ENCODE assay signal across 18 cellular contexts in genomic region chr2:182360663-182361260, GRCh38.
DNase-seq lines count a peak whose midpoint lies in the region; ATAC-seq, FAIRE-seq and TF ChIP-seq lines count a peak whose summit lies in the region.
"Had no signal": no experiment of that assay in that cellular context is flagged by ENCODE, and none has a peak within 500 bp of the region (broad histone marks: within the 10 kb centered on the region; RNA-seq: fewer than 3 reads in every experiment).

No MANE protein-coding gene starts in this region.

- FAIRE-seq in GM12892 (lab: Jason Lieb, UNC) = no peak
- FAIRE-seq: G401.6, GM12878, GM18507 had no signal

- no peak for TF ChIP-seq POLR2A in heart left ventricle (IDR thresholded peaks at IDR 0.05)
- no peak for TF ChIP-seq POLR2A in esophagus muscularis mucosa (IDR thresholded peaks at IDR 0.05; ENCODE audit: low read depth)
- TF ChIP-seq POLR2A in uterus (IDR thresholded peaks at IDR 0.05) = no peak
- TF ChIP-seq POLR2A in GM12892 (IDR thresholded peaks at IDR 0.05; ENCODE audit: low read depth, low read length) = no peak

- DNase-seq in heart left ventricle (no peak), left cardiac atrium (no peak), esophagus muscularis mucosa (ENCODE audit: extremely low spot score) (no peak), uterus (no peak), GM12892 (ENCODE audit: insufficient read length) (no peak), foreskin melanocyte (no peak), T1000 (lab: John Stamatoyannopoulos, UW) (no peak)
- DNase-seq: DND-41, NCI-H187, NCI-H226, NCI-H69 had no signal

- H3K27me3 ChIP-seq in heart left ventricle = no peaks in the 10 kb centered on the region
- no peaks in the 10 kb centered on the region for H3K27me3 ChIP-seq in esophagus muscularis mucosa
- no peaks in the 10 kb centered on the region for H3K27me3 ChIP-seq in muscle layer of duodenum (ENCODE audit: low read depth, low read length)
- no peaks in the 10 kb centered on the region for H3K27me3 ChIP-seq in uterus
- H3K27me3 ChIP-seq: BLaER1 had no signal

- TF ChIP-seq EP300 in esophagus muscularis mucosa (IDR thresholded peaks at IDR 0.05) = no peak

- no peak overlapping the region for H3K4me3 ChIP-seq in heart left ventricle
- H3K4me3 ChIP-seq in esophagus muscularis mucosa = no peak overlapping the region
- no peak overlapping the region for H3K4me3 ChIP-seq in muscle layer of duodenum (ENCODE audit: low read depth in 1 of 2, low read length in 2 of 2)
- no peak overlapping the region for H3K4me3 ChIP-seq in uterus
- H3K4me3 ChIP-seq: BLaER1, GM12878, GM23248 had no signal

- H3K27ac ChIP-seq in heart left ventricle (peak overlapping the region in 8 of 12 donors; percentile 2 to 68 (median 39)), esophagus muscularis mucosa (replicated peaks in 1 of 4) (peak overlapping the region in 3 of 4 donors; percentile 23 to 67 (median 50)), muscle layer of duodenum (ENCODE audit: low read length) (peak overlapping the region; percentile 72), uterus (peak overlapping the region; percentile 61 to 73)
- H3K27ac ChIP-seq: 22Rv1, BLaER1, GM23248 had no signal

- intact Hi-C loops in heart left ventricle (cut with DNase I) (loop anchor here in 2 of 10 donors (10.0 kb wide), 2 partner anchors 106 to 116 kb away; no protein-coding TSS in a partner anchor), left cardiac atrium (cut with DNase I) (no loop called here), esophagus muscularis mucosa (cut with DNase I) (no loop called here), uterus (cut with DNase I; ENCODE audit: low total_unique reads) (no loop called here)

- 84 to 89% (median 89%) methylated on average over 2 of the region's 2 CpGs for WGBS in heart left ventricle, 4 donors
- 98% methylated on average over 2 of the region's 2 CpGs for WGBS in esophagus muscularis mucosa

- no peak for TF ChIP-seq CTCF in heart left ventricle (IDR thresholded peaks at IDR 0.05)
- TF ChIP-seq CTCF in esophagus muscularis mucosa (IDR thresholded peaks at IDR 0.05) = no peak
- no peak for TF ChIP-seq CTCF in uterus (IDR thresholded peaks at IDR 0.05)

- H3K4me1 ChIP-seq in heart left ventricle = peaks cover 0 to 16% (median 0%) of the 10 kb centered on the region in 12 donors
- H3K4me1 ChIP-seq in esophagus muscularis mucosa = peaks cover 0 to 21% (median 14%) of the 10 kb centered on the region in 4 donors
- peaks cover 0 to 13% of the 10 kb centered on the region in 2 donors for H3K4me1 ChIP-seq in muscle layer of duodenum (ENCODE audit: control insufficient read depth in 1 of 2, insufficient read depth in 2 of 2, low read length in 2 of 2)
- no peaks in the 10 kb centered on the region for H3K4me1 ChIP-seq in uterus
- H3K4me1 ChIP-seq: BLaER1 had no signal

- ATAC-seq in heart left ventricle (peak in 1 of 4 donors; percentile 46), left cardiac atrium (no peak)
- ATAC-seq: GM12878 had no signal

- H3K36me3 ChIP-seq in heart left ventricle (no peaks in the 10 kb centered on the region), esophagus muscularis mucosa (no peaks in the 10 kb centered on the region), muscle layer of duodenum (ENCODE audit: control insufficient read depth in 1 of 2, insufficient read depth in 2 of 2, low read length in 2 of 2) (no peaks in the 10 kb centered on the region), uterus (no peaks in the 10 kb centered on the region)
- H3K36me3 ChIP-seq: BLaER1 had no signal

- H3K9me3 ChIP-seq in heart left ventricle (peaks cover 0 to 7% (median 0%) of the 10 kb centered on the region in 12 donors), esophagus muscularis mucosa (no peaks in the 10 kb centered on the region), muscle layer of duodenum (ENCODE audit: control insufficient read depth in 1 of 2, low read length in 2 of 2) (no peaks in the 10 kb centered on the region), uterus (no peaks in the 10 kb centered on the region)
- H3K9me3 ChIP-seq: BLaER1 had no signal
